1 cellular context compared by ENCODE assay signal in the genomic region with DNA sequence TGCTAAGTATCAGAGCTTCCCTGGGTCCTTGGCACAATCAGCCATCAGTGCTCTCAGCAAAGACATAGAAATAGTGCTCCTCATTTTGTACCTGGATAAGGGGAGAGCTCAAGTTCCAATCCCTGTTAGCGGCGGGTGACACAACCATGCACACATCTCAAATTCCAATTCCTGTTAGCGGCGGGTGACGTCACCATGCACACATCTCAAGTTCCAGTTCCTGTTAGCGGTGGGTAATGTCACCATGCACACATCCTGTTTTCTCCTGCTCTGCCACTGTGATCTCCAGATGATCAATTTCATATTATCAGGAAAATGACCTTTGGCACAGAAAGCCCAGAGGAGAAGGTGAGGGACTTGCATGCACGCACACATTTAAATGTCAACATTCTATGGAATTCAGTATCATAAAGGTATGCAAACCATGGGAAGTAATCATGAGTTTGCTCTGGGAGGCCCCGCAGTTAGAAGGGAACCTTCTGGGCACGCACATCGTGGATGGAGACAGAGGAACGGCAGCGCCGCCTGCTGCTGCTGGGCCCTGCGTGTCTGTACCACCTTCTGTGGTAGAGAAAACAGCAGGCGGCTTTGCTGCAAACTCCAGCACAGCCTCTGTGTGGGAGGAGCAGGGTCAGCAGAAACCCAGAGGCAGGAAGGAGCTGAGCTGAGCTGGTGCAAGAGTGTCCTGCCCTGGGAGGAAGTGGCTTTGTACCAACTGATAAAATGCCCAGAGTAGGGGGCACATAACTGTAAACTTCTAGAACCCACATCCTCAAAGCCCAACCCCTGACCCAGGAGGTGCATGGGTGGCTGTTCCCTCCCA.
TF ChIP-seq lines count a peak whose summit lies in the region.

No MANE protein-coding gene starts in this region.

TF ChIP-seq in HepG2, 621 proteins besides CTCF, POLR2A, EP300 and RAD21 (continued from another document):
- TF ChIP-seq, protein P1, sequence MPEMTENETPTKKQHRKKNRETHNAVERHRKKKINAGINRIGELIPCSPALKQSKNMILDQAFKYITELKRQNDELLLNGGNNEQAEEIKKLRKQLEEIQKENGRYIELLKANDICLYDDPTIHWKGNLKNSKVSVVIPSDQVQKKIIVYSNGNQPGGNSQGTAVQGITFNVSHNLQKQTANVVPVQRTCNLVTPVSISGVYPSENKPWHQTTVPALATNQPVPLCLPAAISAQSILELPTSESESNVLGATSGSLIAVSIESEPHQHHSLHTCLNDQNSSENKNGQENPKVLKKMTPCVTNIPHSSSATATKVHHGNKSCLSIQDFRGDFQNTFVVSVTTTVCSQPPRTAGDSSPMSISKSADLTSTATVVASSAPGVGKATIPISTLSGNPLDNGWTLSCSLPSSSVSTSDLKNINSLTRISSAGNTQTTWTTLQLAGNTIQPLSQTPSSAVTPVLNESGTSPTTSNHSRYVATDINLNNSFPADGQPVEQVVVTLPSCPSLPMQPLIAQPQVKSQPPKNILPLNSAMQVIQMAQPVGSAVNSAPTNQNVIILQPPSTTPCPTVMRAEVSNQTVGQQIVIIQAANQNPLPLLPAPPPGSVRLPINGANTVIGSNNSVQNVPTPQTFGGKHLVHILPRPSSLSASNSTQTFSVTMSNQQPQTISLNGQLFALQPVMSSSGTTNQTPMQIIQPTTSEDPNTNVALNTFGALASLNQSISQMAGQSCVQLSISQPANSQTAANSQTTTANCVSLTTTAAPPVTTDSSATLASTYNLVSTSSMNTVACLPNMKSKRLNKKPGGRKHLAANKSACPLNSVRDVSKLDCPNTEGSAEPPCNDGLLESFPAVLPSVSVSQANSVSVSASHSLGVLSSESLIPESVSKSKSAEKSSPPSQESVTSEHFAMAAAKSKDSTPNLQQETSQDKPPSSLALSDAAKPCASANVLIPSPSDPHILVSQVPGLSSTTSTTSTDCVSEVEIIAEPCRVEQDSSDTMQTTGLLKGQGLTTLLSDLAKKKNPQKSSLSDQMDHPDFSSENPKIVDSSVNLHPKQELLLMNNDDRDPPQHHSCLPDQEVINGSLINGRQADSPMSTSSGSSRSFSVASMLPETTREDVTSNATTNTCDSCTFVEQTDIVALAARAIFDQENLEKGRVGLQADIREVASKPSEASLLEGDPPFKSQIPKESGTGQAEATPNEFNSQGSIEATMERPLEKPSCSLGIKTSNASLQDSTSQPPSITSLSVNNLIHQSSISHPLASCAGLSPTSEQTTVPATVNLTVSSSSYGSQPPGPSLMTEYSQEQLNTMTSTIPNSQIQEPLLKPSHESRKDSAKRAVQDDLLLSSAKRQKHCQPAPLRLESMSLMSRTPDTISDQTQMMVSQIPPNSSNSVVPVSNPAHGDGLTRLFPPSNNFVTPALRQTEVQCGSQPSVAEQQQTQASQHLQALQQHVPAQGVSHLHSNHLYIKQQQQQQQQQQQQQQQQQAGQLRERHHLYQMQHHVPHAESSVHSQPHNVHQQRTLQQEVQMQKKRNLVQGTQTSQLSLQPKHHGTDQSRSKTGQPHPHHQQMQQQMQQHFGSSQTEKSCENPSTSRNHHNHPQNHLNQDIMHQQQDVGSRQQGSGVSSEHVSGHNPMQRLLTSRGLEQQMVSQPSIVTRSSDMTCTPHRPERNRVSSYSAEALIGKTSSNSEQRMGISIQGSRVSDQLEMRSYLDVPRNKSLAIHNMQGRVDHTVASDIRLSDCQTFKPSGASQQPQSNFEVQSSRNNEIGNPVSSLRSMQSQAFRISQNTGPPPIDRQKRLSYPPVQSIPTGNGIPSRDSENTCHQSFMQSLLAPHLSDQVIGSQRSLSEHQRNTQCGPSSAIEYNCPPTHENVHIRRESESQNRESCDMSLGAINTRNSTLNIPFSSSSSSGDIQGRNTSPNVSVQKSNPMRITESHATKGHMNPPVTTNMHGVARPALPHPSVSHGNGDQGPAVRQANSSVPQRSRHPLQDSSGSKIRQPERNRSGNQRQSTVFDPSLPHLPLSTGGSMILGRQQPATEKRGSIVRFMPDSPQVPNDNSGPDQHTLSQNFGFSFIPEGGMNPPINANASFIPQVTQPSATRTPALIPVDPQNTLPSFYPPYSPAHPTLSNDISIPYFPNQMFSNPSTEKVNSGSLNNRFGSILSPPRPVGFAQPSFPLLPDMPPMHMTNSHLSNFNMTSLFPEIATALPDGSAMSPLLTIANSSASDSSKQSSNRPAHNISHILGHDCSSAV (CRISPR knock-in tag; IDR thresholded peaks at IDR 0.05; ENCODE audit: borderline replicate concordance), result no peak
- TF ChIP-seq, protein P2, sequence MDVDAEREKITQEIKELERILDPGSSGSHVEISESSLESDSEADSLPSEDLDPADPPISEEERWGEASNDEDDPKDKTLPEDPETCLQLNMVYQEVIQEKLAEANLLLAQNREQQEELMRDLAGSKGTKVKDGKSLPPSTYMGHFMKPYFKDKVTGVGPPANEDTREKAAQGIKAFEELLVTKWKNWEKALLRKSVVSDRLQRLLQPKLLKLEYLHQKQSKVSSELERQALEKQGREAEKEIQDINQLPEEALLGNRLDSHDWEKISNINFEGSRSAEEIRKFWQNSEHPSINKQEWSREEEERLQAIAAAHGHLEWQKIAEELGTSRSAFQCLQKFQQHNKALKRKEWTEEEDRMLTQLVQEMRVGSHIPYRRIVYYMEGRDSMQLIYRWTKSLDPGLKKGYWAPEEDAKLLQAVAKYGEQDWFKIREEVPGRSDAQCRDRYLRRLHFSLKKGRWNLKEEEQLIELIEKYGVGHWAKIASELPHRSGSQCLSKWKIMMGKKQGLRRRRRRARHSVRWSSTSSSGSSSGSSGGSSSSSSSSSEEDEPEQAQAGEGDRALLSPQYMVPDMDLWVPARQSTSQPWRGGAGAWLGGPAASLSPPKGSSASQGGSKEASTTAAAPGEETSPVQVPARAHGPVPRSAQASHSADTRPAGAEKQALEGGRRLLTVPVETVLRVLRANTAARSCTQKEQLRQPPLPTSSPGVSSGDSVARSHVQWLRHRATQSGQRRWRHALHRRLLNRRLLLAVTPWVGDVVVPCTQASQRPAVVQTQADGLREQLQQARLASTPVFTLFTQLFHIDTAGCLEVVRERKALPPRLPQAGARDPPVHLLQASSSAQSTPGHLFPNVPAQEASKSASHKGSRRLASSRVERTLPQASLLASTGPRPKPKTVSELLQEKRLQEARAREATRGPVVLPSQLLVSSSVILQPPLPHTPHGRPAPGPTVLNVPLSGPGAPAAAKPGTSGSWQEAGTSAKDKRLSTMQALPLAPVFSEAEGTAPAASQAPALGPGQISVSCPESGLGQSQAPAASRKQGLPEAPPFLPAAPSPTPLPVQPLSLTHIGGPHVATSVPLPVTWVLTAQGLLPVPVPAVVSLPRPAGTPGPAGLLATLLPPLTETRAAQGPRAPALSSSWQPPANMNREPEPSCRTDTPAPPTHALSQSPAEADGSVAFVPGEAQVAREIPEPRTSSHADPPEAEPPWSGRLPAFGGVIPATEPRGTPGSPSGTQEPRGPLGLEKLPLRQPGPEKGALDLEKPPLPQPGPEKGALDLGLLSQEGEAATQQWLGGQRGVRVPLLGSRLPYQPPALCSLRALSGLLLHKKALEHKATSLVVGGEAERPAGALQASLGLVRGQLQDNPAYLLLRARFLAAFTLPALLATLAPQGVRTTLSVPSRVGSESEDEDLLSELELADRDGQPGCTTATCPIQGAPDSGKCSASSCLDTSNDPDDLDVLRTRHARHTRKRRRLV (CRISPR knock-in tag; IDR thresholded peaks at IDR 0.05), result no peak; the same call in 1 of the 2 replicates
- TF ChIP-seq ZNF30 (CRISPR knock-in tag; IDR thresholded peaks at IDR 0.05), result no peak
- 0 out of 2 replicates have a peak, but pooled peaks have one; percentile 40 for TF ChIP-seq ZSCAN9 (CRISPR knock-in tag; IDR thresholded peaks at IDR 0.05; ENCODE audit: borderline replicate concordance)
- TF ChIP-seq NR2C2 (CRISPR knock-in tag; IDR thresholded peaks at IDR 0.05; ENCODE audit: borderline replicate concordance), result peak; percentile 16; the same call in 1 of the 2 replicates
- no peak for TF ChIP-seq PTBP1 (IDR thresholded peaks at IDR 0.05; ENCODE audit: low read depth, low read length, poor library complexity, severe bottlenecking)
- peak; percentile 54; the same call in 1 of the 2 replicates for TF ChIP-seq ZNF788 (CRISPR knock-in tag; IDR thresholded peaks at IDR 0.05; ENCODE audit: borderline replicate concordance)
- TF ChIP-seq PHF20 (CRISPR knock-in tag; IDR thresholded peaks at IDR 0.05), result no peak
- TF ChIP-seq, protein P3, sequence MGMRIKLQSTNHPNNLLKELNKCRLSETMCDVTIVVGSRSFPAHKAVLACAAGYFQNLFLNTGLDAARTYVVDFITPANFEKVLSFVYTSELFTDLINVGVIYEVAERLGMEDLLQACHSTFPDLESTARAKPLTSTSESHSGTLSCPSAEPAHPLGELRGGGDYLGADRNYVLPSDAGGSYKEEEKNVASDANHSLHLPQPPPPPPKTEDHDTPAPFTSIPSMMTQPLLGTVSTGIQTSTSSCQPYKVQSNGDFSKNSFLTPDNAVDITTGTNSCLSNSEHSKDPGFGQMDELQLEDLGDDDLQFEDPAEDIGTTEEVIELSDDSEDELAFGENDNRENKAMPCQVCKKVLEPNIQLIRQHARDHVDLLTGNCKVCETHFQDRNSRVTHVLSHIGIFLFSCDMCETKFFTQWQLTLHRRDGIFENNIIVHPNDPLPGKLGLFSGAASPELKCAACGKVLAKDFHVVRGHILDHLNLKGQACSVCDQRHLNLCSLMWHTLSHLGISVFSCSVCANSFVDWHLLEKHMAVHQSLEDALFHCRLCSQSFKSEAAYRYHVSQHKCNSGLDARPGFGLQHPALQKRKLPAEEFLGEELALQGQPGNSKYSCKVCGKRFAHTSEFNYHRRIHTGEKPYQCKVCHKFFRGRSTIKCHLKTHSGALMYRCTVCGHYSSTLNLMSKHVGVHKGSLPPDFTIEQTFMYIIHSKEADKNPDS (CRISPR knock-in tag; IDR thresholded peaks at IDR 0.05), result no peak
- 0 out of 2 replicates have a peak, but pooled peaks have one; percentile 55 for TF ChIP-seq ZNF232 (CRISPR knock-in tag; IDR thresholded peaks at IDR 0.05; ENCODE audit: borderline replicate concordance)
- TF ChIP-seq ZNF773 (CRISPR knock-in tag; IDR thresholded peaks at IDR 0.05; ENCODE audit: borderline replicate concordance), result no peak
- TF ChIP-seq, protein P4, sequence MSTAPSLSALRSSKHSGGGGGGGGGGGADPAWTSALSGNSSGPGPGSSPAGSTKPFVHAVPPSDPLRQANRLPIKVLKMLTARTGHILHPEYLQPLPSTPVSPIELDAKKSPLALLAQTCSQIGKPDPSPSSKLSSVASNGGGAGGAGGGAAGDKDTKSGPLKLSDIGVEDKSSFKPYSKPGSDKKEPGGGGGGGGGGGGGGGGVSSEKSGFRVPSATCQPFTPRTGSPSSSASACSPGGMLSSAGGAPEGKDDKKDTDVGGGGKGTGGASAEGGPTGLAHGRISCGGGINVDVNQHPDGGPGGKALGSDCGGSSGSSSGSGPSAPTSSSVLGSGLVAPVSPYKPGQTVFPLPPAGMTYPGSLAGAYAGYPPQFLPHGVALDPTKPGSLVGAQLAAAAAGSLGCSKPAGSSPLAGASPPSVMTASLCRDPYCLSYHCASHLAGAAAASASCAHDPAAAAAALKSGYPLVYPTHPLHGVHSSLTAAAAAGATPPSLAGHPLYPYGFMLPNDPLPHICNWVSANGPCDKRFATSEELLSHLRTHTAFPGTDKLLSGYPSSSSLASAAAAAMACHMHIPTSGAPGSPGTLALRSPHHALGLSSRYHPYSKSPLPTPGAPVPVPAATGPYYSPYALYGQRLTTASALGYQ (CRISPR knock-in tag; IDR thresholded peaks at IDR 0.05), result no peak
- TF ChIP-seq, protein P5, sequence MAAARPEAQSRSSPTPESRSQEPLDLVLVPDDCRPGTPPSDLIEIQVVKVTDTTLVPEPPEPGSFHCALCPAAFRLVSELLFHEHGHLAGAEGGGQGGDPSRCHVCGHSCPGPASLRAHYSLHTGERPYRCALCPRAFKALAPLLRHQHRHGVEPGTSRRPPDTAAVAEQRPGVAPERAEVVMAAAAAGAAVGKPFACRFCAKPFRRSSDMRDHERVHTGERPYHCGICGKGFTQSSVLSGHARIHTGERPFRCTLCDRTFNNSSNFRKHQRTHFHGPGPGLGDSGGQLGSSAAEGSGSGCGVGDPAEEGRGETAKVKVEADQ (CRISPR knock-in tag; IDR thresholded peaks at IDR 0.05; ENCODE audit: borderline replicate concordance), result no peak
- TF ChIP-seq, protein P6, sequence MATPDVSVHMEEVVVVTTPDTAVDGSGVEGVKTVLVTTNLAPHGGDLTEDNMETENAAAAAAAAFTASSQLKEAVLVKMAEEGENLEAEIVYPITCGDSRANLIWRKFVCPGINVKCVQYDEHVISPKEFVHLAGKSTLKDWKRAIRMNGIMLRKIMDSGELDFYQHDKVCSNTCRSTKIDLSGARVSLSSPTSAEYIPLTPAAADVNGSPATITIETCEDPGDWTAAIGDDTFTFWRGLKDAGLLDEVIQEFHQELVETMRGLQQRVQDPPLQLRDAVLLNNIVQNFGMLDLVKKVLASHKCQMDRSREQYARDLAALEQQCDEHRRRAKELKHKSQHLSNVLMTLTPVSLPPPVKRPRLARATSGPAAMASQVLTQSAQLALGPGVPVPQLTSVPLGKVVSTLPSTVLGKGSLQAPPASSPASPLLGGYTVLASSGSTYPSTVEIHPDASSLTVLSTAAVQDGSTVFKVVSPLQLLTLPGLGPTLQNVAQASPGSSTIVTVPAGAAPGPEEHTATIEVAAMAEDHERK (CRISPR knock-in tag; IDR thresholded peaks at IDR 0.05; ENCODE audit: low read depth), result no peak
- peak; percentile 82 for TF ChIP-seq ZNF263 (CRISPR knock-in tag; IDR thresholded peaks at IDR 0.05)
- no peak for TF ChIP-seq HMG20B (CRISPR knock-in tag; conservative IDR thresholded peaks at IDR 0.05)
- TF ChIP-seq CBX5 (CRISPR knock-in tag; IDR thresholded peaks at IDR 0.05; ENCODE audit: borderline replicate concordance), result peak; percentile 35; the same call in 1 of the 2 replicates
- no peak for TF ChIP-seq MIER3 (CRISPR knock-in tag; IDR thresholded peaks at IDR 0.05; ENCODE audit: borderline replicate concordance)
TF ChIP-seq in HepG2: peak in this region for 150.
